Comparison of ENCODE assay signal across 22 cellular contexts in genomic region chr10:124160176-124160575, GRCh38.
DNase-seq lines count a peak whose midpoint lies in the region; ATAC-seq and TF ChIP-seq lines count a peak whose summit lies in the region.
"Had no signal": no experiment of that assay in that cellular context is flagged by ENCODE, and none has a peak within 500 bp of the region (broad histone marks: within the 10 kb centered on the region; RNA-seq: fewer than 3 reads in every experiment).

No MANE protein-coding gene starts in this region.

- no peak overlapping the region for H3K18ac ChIP-seq in trophoblast cell (ENCODE audit: low read length)

- DNase-seq in DND-41 (no peak), NCI-H1436 (lab: John Stamatoyannopoulos, UW) (peak; percentile 75), WTC11 (ENCODE audit: low spot score) (no peak), trophoblast cell (no peak), ureter (ENCODE audit: low spot score) (no peak), kidney tubule cell (ENCODE audit: low spot score) (no peak), amniotic stem cell (lab: John Stamatoyannopoulos, UW) (no peak), omental fat pad (ENCODE audit: low spot score) (no peak)
- DNase-seq: CD4-positive, CD25-positive, alpha-beta regulatory T cell; DMS153; HCEC 1CT; IMR-90; KG1; NCI-H1048; NCI-H146; NCI-H2029; NCI-H226; NCI-H510A; NCI-H69; RPMI8226; SHP77 treated with DMSO at 0.1 percent for 48 hours had no signal

- H4K20me1 ChIP-seq in DND-41 (ENCODE audit: insufficient read depth, low read length): no peaks in the 10 kb centered on the region

- H2BK120ac ChIP-seq in trophoblast cell (ENCODE audit: insufficient read depth, low read length, poor library complexity): no peak overlapping the region

- peaks cover 24% of the 10 kb centered on the region for H3K9me3 Mint-ChIP-seq in WTC11

- no peak overlapping the region for H2BK5ac ChIP-seq in trophoblast cell (ENCODE audit: low read depth, low read length, poor library complexity)

- H4K12ac ChIP-seq in trophoblast cell (ENCODE audit: low read depth, low read length): no peak overlapping the region

- H3K23ac ChIP-seq in trophoblast cell (ENCODE audit: low read length): no peak overlapping the region

- H3K4me1 ChIP-seq in DND-41 (ENCODE audit: insufficient read depth, low read length) (peaks cover 5% of the 10 kb centered on the region; the same call in 1 of the 2 replicates), trophoblast cell (ENCODE audit: control insufficient read depth in 1 of 2, insufficient read depth in 2 of 2, low read length in 2 of 2) (peaks cover 4 to 21% of the 10 kb centered on the region in 2 experiments)

- H3K36me3 ChIP-seq in DND-41 (ENCODE audit: insufficient read depth, low read length) (no peaks in the 10 kb centered on the region), trophoblast cell (ENCODE audit: control insufficient read depth in 1 of 2, insufficient read depth in 2 of 2, low read length in 2 of 2) (no peaks in the 10 kb centered on the region)

- H2AFZ ChIP-seq in DND-41 (ENCODE audit: low read depth, low read length) (no peak overlapping the region), trophoblast cell (ENCODE audit: insufficient read depth, low read length, poor library complexity) (no peak overlapping the region)

- H3K79me2 ChIP-seq in DND-41 (ENCODE audit: insufficient read depth, low read length): no peaks in the 10 kb centered on the region
- no peaks in the 10 kb centered on the region for H3K79me2 ChIP-seq in trophoblast cell (ENCODE audit: control insufficient read depth, insufficient read depth, low read length, poor library complexity)

- H4K91ac ChIP-seq in trophoblast cell (ENCODE audit: low read depth, low read length): no peak overlapping the region

- H3K27ac ChIP-seq in DND-41 (ENCODE audit: low read length) (no peak overlapping the region), trophoblast cell (ENCODE audit: low read depth, low read length) (no peak overlapping the region)

- H4K8ac ChIP-seq in trophoblast cell (ENCODE audit: low read depth, low read length): no peak overlapping the region

- ATAC-seq in DND-41 (ENCODE audit: insufficient read depth, low read depth): peak; percentile 43; the same call in 2 of the 3 replicates
- ATAC-seq in WTC11: peak; percentile 14; the same call in 1 of the 2 replicates
- no peak for ATAC-seq in omental fat pad (ENCODE audit: low FRiP score)

- H2BK12ac ChIP-seq in trophoblast cell (ENCODE audit: low read length): no peak overlapping the region

- TF ChIP-seq CTCF in DND-41 (IDR thresholded peaks at IDR 0.05; ENCODE audit: borderline replicate concordance, extremely low read depth, low read length, poor library complexity, severe bottlenecking) (no peak), WTC11 (IDR thresholded peaks at IDR 0.05) (no peak), omental fat pad (IDR thresholded peaks at IDR 0.05) (no peak)

- H3K9ac ChIP-seq in DND-41 (ENCODE audit: low read depth, low read length): no peak overlapping the region
- H3K9ac ChIP-seq in trophoblast cell (ENCODE audit: low read length): peak overlapping the region; percentile 12

- WGBS in trophoblast cell (ENCODE audit: extremely low coverage, insufficient coverage, insufficient read length): no CpG with 5 or more reads among the region's 10 CpGs

- H3K79me1 ChIP-seq in trophoblast cell (ENCODE audit: low read length): peaks cover 3% of the 10 kb centered on the region

- H3K4ac ChIP-seq in trophoblast cell (ENCODE audit: low read depth, low read length): no peak overlapping the region

- H3K27me3 Mint-ChIP-seq in WTC11 (ENCODE audit: low read depth): peaks cover 17% of the 10 kb centered on the region
- H3K27me3 Mint-ChIP-seq: CD4-positive, CD25-positive, alpha-beta regulatory T cell had no signal

- H3K4me1 Mint-ChIP-seq in WTC11: peaks cover 28% of the 10 kb centered on the region

- no peak overlapping the region for H3K14ac ChIP-seq in trophoblast cell (ENCODE audit: low read length)

- CTCF ChIA-PET in WTC11 (lab: Charles Lee): interaction anchor here (0.9 to 1.2 kb wide), 2 partner anchors 164 to 165 kb away, joined by 3 to 4 read pairs; no protein-coding TSS in a partner anchor

- H3K27ac Mint-ChIP-seq in WTC11: no peak overlapping the region
- H3K27ac Mint-ChIP-seq: B cell; CD4-positive, CD25-positive, alpha-beta regulatory T cell had no signal

- H3K27me3 ChIP-seq in DND-41 (ENCODE audit: insufficient read depth, low read length, poor library complexity) (no peaks in the 10 kb centered on the region), trophoblast cell (ENCODE audit: insufficient read depth, low read length) (peaks cover 4% of the 10 kb centered on the region)

- H3K4me2 ChIP-seq in DND-41 (ENCODE audit: insufficient read depth, low read length) (no peak overlapping the region), trophoblast cell (ENCODE audit: low read length) (no peak overlapping the region)

- peaks cover 17% of the 10 kb centered on the region for H3K36me3 Mint-ChIP-seq in WTC11
- H3K36me3 Mint-ChIP-seq: CD4-positive, CD25-positive, alpha-beta regulatory T cell had no signal

- no peak overlapping the region for H2AK5ac ChIP-seq in trophoblast cell (ENCODE audit: low read length)

- POLR2A ChIA-PET in WTC11 (lab: Charles Lee): no interaction called here

- H3K4me3 Mint-ChIP-seq in WTC11: no peak overlapping the region
- H3K4me3 Mint-ChIP-seq: B cell; CD4-positive, CD25-positive, alpha-beta regulatory T cell had no signal

- peaks cover 5% of the 10 kb centered on the region for H3K9me3 ChIP-seq in DND-41 (ENCODE audit: insufficient read depth, low read length, severe bottlenecking)
- peaks cover 6% of the 10 kb centered on the region for H3K9me3 ChIP-seq in trophoblast cell (ENCODE audit: insufficient read depth, low read depth, low read length)

- H3K4me3 ChIP-seq in DND-41 (ENCODE audit: low read depth in 1 of 2, low read length in 2 of 2) (no peak overlapping the region), trophoblast cell (ENCODE audit: low read depth, low read length) (no peak overlapping the region)

TF ChIP-seq in WTC11, 78 proteins besides CTCF, POLR2A, EP300 and RAD21:
- TF ChIP-seq SMAD3 (CRISPR knock-in tag; IDR thresholded peaks at IDR 0.05; ENCODE audit: borderline replicate concordance): no peak
- TF ChIP-seq TP53 (CRISPR knock-in tag; IDR thresholded peaks at IDR 0.05): no peak
- TF ChIP-seq, protein P1, sequence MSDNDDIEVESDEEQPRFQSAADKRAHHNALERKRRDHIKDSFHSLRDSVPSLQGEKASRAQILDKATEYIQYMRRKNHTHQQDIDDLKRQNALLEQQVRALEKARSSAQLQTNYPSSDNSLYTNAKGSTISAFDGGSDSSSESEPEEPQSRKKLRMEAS (CRISPR knock-in tag; IDR thresholded peaks at IDR 0.05): no peak
- TF ChIP-seq, protein P2, sequence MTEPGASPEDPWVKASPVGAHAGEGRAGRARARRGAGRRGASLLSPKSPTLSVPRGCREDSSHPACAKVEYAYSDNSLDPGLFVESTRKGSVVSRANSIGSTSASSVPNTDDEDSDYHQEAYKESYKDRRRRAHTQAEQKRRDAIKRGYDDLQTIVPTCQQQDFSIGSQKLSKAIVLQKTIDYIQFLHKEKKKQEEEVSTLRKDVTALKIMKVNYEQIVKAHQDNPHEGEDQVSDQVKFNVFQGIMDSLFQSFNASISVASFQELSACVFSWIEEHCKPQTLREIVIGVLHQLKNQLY (CRISPR knock-in tag; IDR thresholded peaks at IDR 0.05): no peak
- TF ChIP-seq EMX1 (CRISPR knock-in tag; IDR thresholded peaks at IDR 0.05): no peak
- TF ChIP-seq JUN (CRISPR knock-in tag; IDR thresholded peaks at IDR 0.05): no peak
- no peak for TF ChIP-seq NR3C1 (CRISPR knock-in tag; conservative IDR thresholded peaks at IDR 0.05; ENCODE audit: low read depth)
- no peak for TF ChIP-seq ZNF317 (CRISPR knock-in tag; IDR thresholded peaks at IDR 0.05; ENCODE audit: borderline replicate concordance, low read depth)
- TF ChIP-seq CDX4 (CRISPR knock-in tag; IDR thresholded peaks at IDR 0.05; ENCODE audit: borderline replicate concordance): no peak
- TF ChIP-seq TEAD4 (CRISPR knock-in tag; IDR thresholded peaks at IDR 0.05): no peak
- TF ChIP-seq ELF4 (CRISPR knock-in tag; IDR thresholded peaks at IDR 0.05; ENCODE audit: low read depth): no peak
- TF ChIP-seq, protein P3, sequence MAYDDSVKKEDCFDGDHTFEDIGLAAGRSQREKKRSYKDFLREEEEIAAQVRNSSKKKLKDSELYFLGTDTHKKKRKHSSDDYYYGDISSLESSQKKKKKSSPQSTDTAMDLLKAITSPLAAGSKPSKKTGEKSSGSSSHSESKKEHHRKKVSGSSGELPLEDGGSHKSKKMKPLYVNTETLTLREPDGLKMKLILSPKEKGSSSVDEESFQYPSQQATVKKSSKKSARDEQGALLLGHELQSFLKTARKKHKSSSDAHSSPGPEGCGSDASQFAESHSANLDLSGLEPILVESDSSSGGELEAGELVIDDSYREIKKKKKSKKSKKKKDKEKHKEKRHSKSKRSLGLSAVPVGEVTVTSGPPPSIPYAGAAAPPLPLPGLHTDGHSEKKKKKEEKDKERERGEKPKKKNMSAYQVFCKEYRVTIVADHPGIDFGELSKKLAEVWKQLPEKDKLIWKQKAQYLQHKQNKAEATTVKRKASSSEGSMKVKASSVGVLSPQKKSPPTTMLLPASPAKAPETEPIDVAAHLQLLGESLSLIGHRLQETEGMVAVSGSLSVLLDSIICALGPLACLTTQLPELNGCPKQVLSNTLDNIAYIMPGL (CRISPR knock-in tag; IDR thresholded peaks at IDR 0.05): no peak
